9 cellular contexts compared by ENCODE assay signal in the genomic region with DNA sequence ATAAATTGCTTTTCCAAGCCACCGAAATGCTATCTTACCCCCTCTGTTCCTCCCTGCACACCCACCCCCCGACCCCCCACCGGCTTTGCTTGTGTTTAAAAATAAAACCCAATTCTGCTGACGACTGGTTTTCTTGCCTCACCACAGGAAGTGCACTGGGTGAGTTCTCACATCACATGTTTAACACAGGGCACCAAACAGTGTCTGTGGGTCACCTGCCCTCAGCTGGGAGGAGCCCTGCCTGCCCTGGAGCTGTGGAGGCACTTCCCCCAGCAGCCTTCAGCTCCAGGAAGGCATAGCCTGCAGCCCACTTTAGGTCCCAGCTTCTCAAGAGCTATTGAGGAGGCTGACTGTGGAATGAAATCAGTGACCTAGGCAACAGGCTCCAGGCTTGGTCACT. TPM values are rescaled to one million over a fixed set of nuclear protein-coding genes. Genes with fewer than 3 reads are reported as not detected.
DNase-seq lines count a peak whose midpoint lies in the region; ATAC-seq and TF ChIP-seq lines count a peak whose summit lies in the region.
"Had no signal": no experiment of that assay in that cellular context is flagged by ENCODE, and none has a peak within 500 bp of the region (broad histone marks: within the 10 kb centered on the region; RNA-seq: fewer than 3 reads in every experiment).

No MANE protein-coding gene starts in this region.

- peak; percentile 98 for ATAC-seq in activated CD4-positive, alpha-beta T cell treated with anti-CD3 and anti-CD28 coated beads for 36 hours
- peak; percentile 99 for ATAC-seq in activated T-helper 17 cell treated with anti-CD3 and anti-CD28 coated beads, Interleukin-2, amount 50 U/mL, for 72 hours (replicated peaks)

- no peak overlapping the region for H3K27ac Mint-ChIP-seq in activated CD4-positive, alpha-beta T cell treated with anti-CD3 and anti-CD28 coated beads for 36 hours
- H3K27ac Mint-ChIP-seq in activated T-helper 17 cell treated with anti-CD3 and anti-CD28 coated beads, Interleukin-2, amount 50 U/mL, for 72 hours, result peak overlapping the region; percentile 87

- CTCF ChIA-PET in activated CD4-positive, alpha-beta T cell treated with anti-CD3 and anti-CD28 coated beads for 36 hours (lab: Charles Lee), result no interaction called here
- CTCF ChIA-PET in HEK293 (lab: Yijun Ruan, JAX), result no interaction called here

- peaks cover 4% of the 10 kb centered on the region; the same call in 1 of the 2 replicates for H3K4me1 ChIP-seq in HEK293 (ENCODE audit: control insufficient read depth, insufficient read depth, low read length)

- H3K4me1 Mint-ChIP-seq in activated CD4-positive, alpha-beta T cell treated with anti-CD3 and anti-CD28 coated beads for 36 hours, result peaks cover 21% of the 10 kb centered on the region
- peaks cover 11% of the 10 kb centered on the region for H3K4me1 Mint-ChIP-seq in activated T-helper 17 cell treated with anti-CD3 and anti-CD28 coated beads, Interleukin-2, amount 50 U/mL, for 72 hours

- no peak for TF ChIP-seq CTCF in HEK293 (tag by site-specific recombination; IDR thresholded peaks at IDR 0.05)

- H3K36me3 ChIP-seq in HEK293 (ENCODE audit: control insufficient read depth in 2 of 2, insufficient read depth in 1 of 2, low read length in 2 of 2), result no peaks in the 10 kb centered on the region

- no peak overlapping the region for H3K27ac ChIP-seq in HEK293 (ENCODE audit: extremely low read depth, low read depth, low read length)

- H3K27me3 Mint-ChIP-seq in activated CD4-positive, alpha-beta T cell treated with anti-CD3 and anti-CD28 coated beads for 36 hours, result no peaks in the 10 kb centered on the region
- no peaks in the 10 kb centered on the region for H3K27me3 Mint-ChIP-seq in activated T-helper 17 cell treated with anti-CD3 and anti-CD28 coated beads, Interleukin-2, amount 50 U/mL, for 72 hours

- H3K9me3 ChIP-seq in HEK293 (ENCODE audit: control insufficient read depth, insufficient read depth, low read depth, low read length), result no peaks in the 10 kb centered on the region

- no peaks in the 10 kb centered on the region for H3K9me3 Mint-ChIP-seq in activated CD4-positive, alpha-beta T cell treated with anti-CD3 and anti-CD28 coated beads for 36 hours (ENCODE audit: low read depth)
- H3K9me3 Mint-ChIP-seq in activated T-helper 17 cell treated with anti-CD3 and anti-CD28 coated beads, Interleukin-2, amount 50 U/mL, for 72 hours, result no peaks in the 10 kb centered on the region

- POLR2A ChIA-PET in activated CD4-positive, alpha-beta T cell treated with anti-CD3 and anti-CD28 coated beads for 36 hours (lab: Charles Lee), result no interaction called here
- POLR2A ChIA-PET in HEK293 (lab: Yijun Ruan, JAX), result interaction anchor here (1.6 to 1.7 kb wide), 2 partner anchors 9 to 52 kb away, joined by 5 read pairs; partner anchors contain the start of genes TMEM255A and ZBTB33

- intact Hi-C loops in activated CD4-positive, alpha-beta T cell treated with anti-CD3 and anti-CD28 coated beads for 36 hours (cut with DNase I, micrococcal nuclease), result no loop called here

- no peak overlapping the region for H3K4me3 ChIP-seq in HEK293 (ENCODE audit: low read depth, low read length)

- H3K36me3 Mint-ChIP-seq in activated CD4-positive, alpha-beta T cell treated with anti-CD3 and anti-CD28 coated beads for 36 hours (ENCODE audit: low read depth), result no peaks in the 10 kb centered on the region
- no peaks in the 10 kb centered on the region for H3K36me3 Mint-ChIP-seq in activated T-helper 17 cell treated with anti-CD3 and anti-CD28 coated beads, Interleukin-2, amount 50 U/mL, for 72 hours (ENCODE audit: low read depth)

- H3K4me3 Mint-ChIP-seq in activated CD4-positive, alpha-beta T cell treated with anti-CD3 and anti-CD28 coated beads for 36 hours, result no peak overlapping the region
- H3K4me3 Mint-ChIP-seq in activated T-helper 17 cell treated with anti-CD3 and anti-CD28 coated beads, Interleukin-2, amount 50 U/mL, for 72 hours, result peak overlapping the region; percentile 63

- DNase-seq in activated CD4-positive, alpha-beta T cell treated with anti-CD3 and anti-CD28 coated beads for 36 hours, result peak; percentile 55
- no peak for DNase-seq in activated CD4-positive, alpha-beta T cell treated with anti-CD3 and anti-CD28 coated beads, Interleukin-2, amount 50 U/mL, for 4 hours
- DNase-seq in M059J (ENCODE audit: low read depth) (peak; percentile 73), pons (ENCODE audit: low spot score) (no peak)
- DNase-seq in stimulated activated CD8-positive, alpha-beta memory T cell treated with anti-CD3 and anti-CD28 coated beads, Interleukin-15, amount 100 ng/mL, for 1 hour (ENCODE audit: low read depth), result peak; percentile 15
- DNase-seq in stimulated activated naive CD4-positive, alpha-beta T cell treated with Interleukin-2 at 50 U/mL for 16 hours (lab: John Stamatoyannopoulos, UW), result no peak

TF ChIP-seq in HEK293, 187 proteins besides CTCF, POLR2A, EP300 and RAD21 (continues in another document):
- no peak for TF ChIP-seq ZNF292 (tag by site-specific recombination; IDR thresholded peaks at IDR 0.05; ENCODE audit: borderline replicate concordance, low read depth)
- no peak for TF ChIP-seq ZXDB (tag by site-specific recombination; IDR thresholded peaks at IDR 0.05)
- TF ChIP-seq TRIM28 (IDR thresholded peaks at IDR 0.05; ENCODE audit: borderline replicate concordance, low read length), result no peak
- TF ChIP-seq GLIS2 (tag by site-specific recombination; IDR thresholded peaks at IDR 0.05), result no peak
- no peak for TF ChIP-seq MYNN (tag by site-specific recombination; IDR thresholded peaks at IDR 0.05; ENCODE audit: borderline replicate concordance)
- no peak for TF ChIP-seq ZNF837 (tag by site-specific recombination; IDR thresholded peaks at IDR 0.05)
- TF ChIP-seq ZNF747 (tag by site-specific recombination; IDR thresholded peaks at IDR 0.05), result no peak
- no peak for TF ChIP-seq ZFP37 (tag by site-specific recombination; IDR thresholded peaks at IDR 0.05)
- peak; percentile 80 for TF ChIP-seq ZIC2 (tag by site-specific recombination; IDR thresholded peaks at IDR 0.05)
- no peak for TF ChIP-seq ZNF157 (tag by site-specific recombination; IDR thresholded peaks at IDR 0.05)
- no peak for TF ChIP-seq ZNF24 (tag by site-specific recombination; IDR thresholded peaks at IDR 0.05)
- TF ChIP-seq ZNF214 (tag by site-specific recombination; IDR thresholded peaks at IDR 0.05; ENCODE audit: borderline replicate concordance), result no peak
- TF ChIP-seq ZNF510 (tag by site-specific recombination; IDR thresholded peaks at IDR 0.05; ENCODE audit: insufficient replicate concordance), result no peak
- no peak for TF ChIP-seq ZBTB6 (tag by site-specific recombination; IDR thresholded peaks at IDR 0.05)
- 0 out of 2 replicates have a peak, but pooled peaks have one; percentile 29 for TF ChIP-seq GLIS1 (tag by site-specific recombination; IDR thresholded peaks at IDR 0.05)
- TF ChIP-seq ZNF280C (tag by site-specific recombination; IDR thresholded peaks at IDR 0.05), result no peak
- TF ChIP-seq, protein P1, sequence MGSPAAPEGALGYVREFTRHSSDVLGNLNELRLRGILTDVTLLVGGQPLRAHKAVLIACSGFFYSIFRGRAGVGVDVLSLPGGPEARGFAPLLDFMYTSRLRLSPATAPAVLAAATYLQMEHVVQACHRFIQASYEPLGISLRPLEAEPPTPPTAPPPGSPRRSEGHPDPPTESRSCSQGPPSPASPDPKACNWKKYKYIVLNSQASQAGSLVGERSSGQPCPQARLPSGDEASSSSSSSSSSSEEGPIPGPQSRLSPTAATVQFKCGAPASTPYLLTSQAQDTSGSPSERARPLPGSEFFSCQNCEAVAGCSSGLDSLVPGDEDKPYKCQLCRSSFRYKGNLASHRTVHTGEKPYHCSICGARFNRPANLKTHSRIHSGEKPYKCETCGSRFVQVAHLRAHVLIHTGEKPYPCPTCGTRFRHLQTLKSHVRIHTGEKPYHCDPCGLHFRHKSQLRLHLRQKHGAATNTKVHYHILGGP (tag by site-specific recombination; IDR thresholded peaks at IDR 0.05), result no peak
- no peak for TF ChIP-seq KLF1 (tag by site-specific recombination; IDR thresholded peaks at IDR 0.05)

RNA-seq across cellular contexts. Expression of gene TMEM255A, which starts 8.8 kb away (rescaled TPM):
- not detected for total RNA-seq in activated CD4-positive, alpha-beta T cell treated with anti-CD3 and anti-CD28 coated beads for 36 hours
- 1.9 and 2.6 TPM in 2 replicates for total RNA-seq in M059J (2014; rRNA removed; shearing (Covaris generic))
- under 1 TPM in 1 of 2 donors, not detected in 1; 0.08 TPM for total RNA-seq in activated T-helper 17 cell treated with anti-CD3 and anti-CD28 coated beads, Interleukin-2, amount 50 U/mL, for 72 hours

RNA-seq across cellular contexts. Expression of gene ZBTB33, which starts 51.8 kb away (rescaled TPM):
- 10 to 100 TPM; 14.5 to 14.6 TPM for total RNA-seq in activated CD4-positive, alpha-beta T cell treated with anti-CD3 and anti-CD28 coated beads for 36 hours
- 37.6 and 43.5 TPM in 2 replicates for total RNA-seq in M059J (2014; rRNA removed; shearing (Covaris generic))
- 10 to 100 TPM; 14.4 to 14.7 TPM for total RNA-seq in activated T-helper 17 cell treated with anti-CD3 and anti-CD28 coated beads, Interleukin-2, amount 50 U/mL, for 72 hours

RNA-seq across cellular contexts. Expression of gene ATP1B4, which starts 59.5 kb away (rescaled TPM):
- not detected for total RNA-seq in activated CD4-positive, alpha-beta T cell treated with anti-CD3 and anti-CD28 coated beads for 36 hours
- not detected in 2 replicates for total RNA-seq in M059J (2014; rRNA removed; shearing (Covaris generic))
- total RNA-seq in activated T-helper 17 cell treated with anti-CD3 and anti-CD28 coated beads, Interleukin-2, amount 50 U/mL, for 72 hours, result not detected
- total RNA-seq: subcutaneous adipose tissue had no signal

Comparison
In these comparisons a context has a peak if more than half of its experiments do, and no peak if none do; other contexts are left out.
1. DNase-seq: peak in activated CD4-positive, alpha-beta T cell treated with anti-CD3 and anti-CD28 coated beads for 36 hours (single experiment), M059J (single experiment) and stimulated activated CD8-positive, alpha-beta memory T cell treated with anti-CD3 and anti-CD28 coated beads, Interleukin-15, amount 100 ng/mL, for 1 hour (single experiment); none in activated CD4-positive, alpha-beta T cell treated with anti-CD3 and anti-CD28 coated beads, Interleukin-2, amount 50 U/mL, for 4 hours (0 of 2), stimulated activated naive CD4-positive, alpha-beta T cell treated with Interleukin-2 at 50 U/mL for 16 hours (single experiment) and pons (single experiment).